ENCODE assay signal across 1 cellular context in the genomic region with DNA sequence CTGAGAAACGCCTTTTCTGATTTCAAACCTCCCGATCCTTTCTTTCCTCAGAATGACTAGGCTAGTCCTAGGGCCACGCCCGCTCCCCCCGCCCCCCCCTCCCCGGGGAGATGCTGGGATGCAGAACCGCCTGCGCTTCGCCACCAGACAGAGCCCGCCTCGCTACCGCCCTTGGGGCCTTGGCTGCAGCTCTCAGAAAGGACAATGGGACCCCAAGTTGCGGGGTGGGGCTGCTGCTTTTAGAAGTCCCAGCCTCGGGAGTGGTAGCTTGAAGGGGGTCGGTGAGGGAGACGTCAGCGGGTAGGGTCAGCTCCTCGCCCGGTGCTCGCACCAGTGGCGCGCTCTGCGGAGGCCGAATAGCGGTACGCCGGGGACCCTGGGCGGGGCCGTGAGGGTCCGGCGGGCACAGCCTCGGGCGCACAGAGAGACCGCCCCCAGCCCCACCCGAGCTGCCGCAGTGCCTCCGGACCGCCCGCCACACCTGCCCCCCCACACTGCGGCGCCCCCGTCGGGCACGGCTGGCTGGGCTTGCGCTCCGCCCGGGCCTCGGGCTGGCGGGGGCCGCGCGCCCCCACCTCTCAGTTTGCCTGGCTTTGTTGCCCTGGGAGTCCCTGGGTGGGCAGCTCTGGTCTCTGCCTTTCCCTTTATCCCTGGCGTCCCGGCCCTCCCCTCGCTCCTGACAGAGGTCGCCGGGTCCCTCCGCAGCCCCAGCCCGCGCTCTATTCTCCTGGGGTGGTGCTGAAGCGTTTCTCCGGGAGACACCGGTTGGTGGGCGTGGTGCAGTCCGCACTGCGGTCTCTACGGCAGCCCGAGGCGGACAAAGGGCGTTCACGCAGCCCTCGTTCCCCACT.
TF ChIP-seq lines count a peak whose summit lies in the region.

No MANE protein-coding gene starts in this region.

TF ChIP-seq in SK-N-SH, 30 proteins besides CTCF, POLR2A, EP300 and RAD21 (continued from another document):
- no peak for TF ChIP-seq ZBTB33 (IDR thresholded peaks at IDR 0.05; ENCODE audit: borderline replicate concordance, low read depth)
TF ChIP-seq in SK-N-SH: peak in this region for 5.
